10 cellular contexts compared by ENCODE assay signal in genomic region chr1:172906778-172907592, GRCh38.
DNase-seq lines count a peak whose midpoint lies in the region; ATAC-seq, FAIRE-seq and TF ChIP-seq lines count a peak whose summit lies in the region.
"Had no signal": no experiment of that assay in that cellular context is flagged by ENCODE, and none has a peak within 500 bp of the region (broad histone marks: within the 10 kb centered on the region; RNA-seq: fewer than 3 reads in every experiment).

No MANE protein-coding gene starts in this region.

- H4K5ac ChIP-seq in H1 (ENCODE audit: insufficient read length, low read depth, low read length), result no peak overlapping the region

- peak overlapping the region; percentile 71 for H3K27ac Mint-ChIP-seq in activated naive CD4-positive, alpha-beta T cell treated with anti-CD3 and anti-CD28 coated beads, Interleukin-2, amount 50 U/mL, for 24 hours
- peak overlapping the region in 1 of 2 donors; percentile 66 for H3K27ac Mint-ChIP-seq in stimulated activated naive CD8-positive, alpha-beta T cell treated with anti-CD3 and anti-CD28 coated beads, Interleukin-15, amount 100 ng/mL, for 72 hours
- H3K27ac Mint-ChIP-seq in activated T-helper 2 cell treated with anti-CD3 and anti-CD28 coated beads, Interferon-gamma antibody, Interleukin-2, Interleukin-4, amounts not matched to agents 10 μg/mL and 5 μg/mL and 100 μg/mL, durations not matched to agents 14 hours and 24 hours and 36 hours, result no peak overlapping the region

- no peak overlapping the region for H3K56ac ChIP-seq in H1 (replicated peaks; ENCODE audit: insufficient read length, low read depth, low read length)

- H2BK5ac ChIP-seq in H1 (ENCODE audit: low read depth, low read length), result no peak overlapping the region

- H2BK120ac ChIP-seq in H1 (replicated peaks; ENCODE audit: low read depth, low read length), result no peak overlapping the region

- intact Hi-C loops in activated T-helper 2 cell treated with anti-CD3 and anti-CD28 coated beads, Interferon-gamma antibody, Interleukin-2, Interleukin-4, amounts not matched to agents 10 μg/mL and 5 μg/mL and 100 μg/mL, durations not matched to agents 14 hours and 24 hours and 36 hours (cut with micrococcal nuclease), result no loop called here
- intact Hi-C loops in transverse colon (cut with DNase I; ENCODE audit: low total_unique reads), result no loop called here

- H3K27me3 Mint-ChIP-seq in activated naive CD4-positive, alpha-beta T cell treated with anti-CD3 and anti-CD28 coated beads, Interleukin-2, amount 50 U/mL, for 24 hours, result no peaks in the 10 kb centered on the region
- H3K27me3 Mint-ChIP-seq in stimulated activated naive CD8-positive, alpha-beta T cell treated with anti-CD3 and anti-CD28 coated beads, Interleukin-15, amount 100 ng/mL, for 72 hours, result no peaks in the 10 kb centered on the region
- peaks cover 36% of the 10 kb centered on the region for H3K27me3 Mint-ChIP-seq in activated T-helper 2 cell treated with anti-CD3 and anti-CD28 coated beads, Interferon-gamma antibody, Interleukin-2, Interleukin-4, amounts not matched to agents 10 μg/mL and 5 μg/mL and 100 μg/mL, durations not matched to agents 14 hours and 24 hours and 36 hours (ENCODE audit: low read depth)

- H3K9me3 Mint-ChIP-seq in activated naive CD4-positive, alpha-beta T cell treated with anti-CD3 and anti-CD28 coated beads, Interleukin-2, amount 50 U/mL, for 24 hours, result no peaks in the 10 kb centered on the region
- H3K9me3 Mint-ChIP-seq in stimulated activated naive CD8-positive, alpha-beta T cell treated with anti-CD3 and anti-CD28 coated beads, Interleukin-15, amount 100 ng/mL, for 72 hours, result no peaks in the 10 kb centered on the region
- H3K9me3 Mint-ChIP-seq in activated T-helper 2 cell treated with anti-CD3 and anti-CD28 coated beads, Interferon-gamma antibody, Interleukin-2, Interleukin-4, amounts not matched to agents 10 μg/mL and 5 μg/mL and 100 μg/mL, durations not matched to agents 14 hours and 24 hours and 36 hours, result peaks cover 11% of the 10 kb centered on the region

- H3K23me2 ChIP-seq in H1 (ENCODE audit: low read depth, low read length), result no peaks in the 10 kb centered on the region

- H3K36me3 ChIP-seq in RWPE2 (ENCODE audit: low read depth), result no peaks in the 10 kb centered on the region
- H3K36me3 ChIP-seq in H1 (ENCODE audit: control insufficient read depth in 2 of 4, insufficient read depth in 4 of 4, low read length in 3 of 4), result no peaks in the 10 kb centered on the region
- H3K36me3 ChIP-seq in transverse colon, result no peaks in the 10 kb centered on the region

- no peak overlapping the region for H2BK15ac ChIP-seq in H1 (ENCODE audit: low read length)

- H3K4me3 Mint-ChIP-seq in activated naive CD4-positive, alpha-beta T cell treated with anti-CD3 and anti-CD28 coated beads, Interleukin-2, amount 50 U/mL, for 24 hours, result peak overlapping the region; percentile 66
- peak overlapping the region; percentile 16 to 56 for H3K4me3 Mint-ChIP-seq in stimulated activated naive CD8-positive, alpha-beta T cell treated with anti-CD3 and anti-CD28 coated beads, Interleukin-15, amount 100 ng/mL, for 72 hours
- H3K4me3 Mint-ChIP-seq in activated T-helper 2 cell treated with anti-CD3 and anti-CD28 coated beads, Interferon-gamma antibody, Interleukin-2, Interleukin-4, amounts not matched to agents 10 μg/mL and 5 μg/mL and 100 μg/mL, durations not matched to agents 14 hours and 24 hours and 36 hours (ENCODE audit: low read depth), result no peak overlapping the region

- TF ChIP-seq CTCF in RWPE2 (IDR thresholded peaks at IDR 0.05; ENCODE audit: poor library complexity, severe bottlenecking), result no peak
- no peak for TF ChIP-seq CTCF in H1 (IDR thresholded peaks at IDR 0.05; ENCODE audit: control extremely low read depth in 1 of 3, insufficient read depth in 1 of 3, low read depth in 1 of 3, low read length in 3 of 3)
- no peak for TF ChIP-seq CTCF in transverse colon (IDR thresholded peaks at IDR 0.05)

- no peaks in the 10 kb centered on the region for H3K79me2 ChIP-seq in H1 (ENCODE audit: control insufficient read depth in 1 of 2, insufficient read depth in 2 of 2, low read length in 2 of 2)

- POLR2A ChIA-PET in H1 (lab: Charles Lee; ENCODE audit: partially characterized antibody), result no interaction called here

- peaks cover 24% of the 10 kb centered on the region for H3K4me1 Mint-ChIP-seq in activated naive CD4-positive, alpha-beta T cell treated with anti-CD3 and anti-CD28 coated beads, Interleukin-2, amount 50 U/mL, for 24 hours
- peaks cover 25% of the 10 kb centered on the region for H3K4me1 Mint-ChIP-seq in stimulated activated naive CD8-positive, alpha-beta T cell treated with anti-CD3 and anti-CD28 coated beads, Interleukin-15, amount 100 ng/mL, for 72 hours
- peaks cover 14% of the 10 kb centered on the region for H3K4me1 Mint-ChIP-seq in activated T-helper 2 cell treated with anti-CD3 and anti-CD28 coated beads, Interferon-gamma antibody, Interleukin-2, Interleukin-4, amounts not matched to agents 10 μg/mL and 5 μg/mL and 100 μg/mL, durations not matched to agents 14 hours and 24 hours and 36 hours (ENCODE audit: low read depth)

- no peak overlapping the region for H2BK12ac ChIP-seq in H1 (ENCODE audit: low read depth, low read length)

- H4K20me1 ChIP-seq in H1 (replicated peaks in 1 of 2; ENCODE audit: control insufficient read depth in 1 of 2, insufficient read depth in 2 of 2, low read length in 2 of 2), result no peaks in the 10 kb centered on the region

- ATAC-seq in RWPE2 (ENCODE audit: low read depth), result peak; percentile 50; the same call in 2 of the 3 replicates
- peak; percentile 66 for ATAC-seq in stimulated activated naive CD8-positive, alpha-beta T cell treated with anti-CD3 and anti-CD28 coated beads, Interleukin-15, amount 100 ng/mL, for 72 hours

- H3K18ac ChIP-seq in H1 (ENCODE audit: extremely low read depth, low read length), result no peak overlapping the region

- 87% methylated on average over 4 of the region's 4 CpGs; no CpG with 5 or more reads in 1 of the 2 experiments for WGBS in H1 (ENCODE audit: extremely low coverage in 1 of 2, insufficient coverage in 1 of 2, insufficient read length in 1 of 2, insufficient replicate concordance in 2 of 2, low coverage in 1 of 2, low lambda C conversion rate in 2 of 2, missing lambda C conversion rate in 1 of 2), 2 experiments
- WGBS in transverse colon (ENCODE audit: low coverage in 1 of 2), 2 donors, result 62 to 66% methylated on average over 3 to 4 of the region's 4 CpGs

- in situ Hi-C loops in transverse colon (cut with MboI; ENCODE audit: low pct_ligation_motif_present in 1 of 4, low pct_unique_long_range_greater_than_20kb in 1 of 4, low sequenced_read_pairs in 3 of 4), result no loop called here

- H2AFZ ChIP-seq in H1 (ENCODE audit: low read length), result 0 out of 2 replicates have a peak overlapping the region, but pooled peaks have one; percentile 61

- FAIRE-seq in H1 (lab: Jason Lieb, UNC), result no peak

- H3K27me3 ChIP-seq in RWPE2 (ENCODE audit: insufficient read depth, poor library complexity, severe bottlenecking) (no peaks in the 10 kb centered on the region), H1 (replicated peaks in 1 of 4; ENCODE audit: control insufficient read depth in 3 of 4, extremely low read depth in 1 of 4, insufficient read depth in 3 of 4, low read length in 3 of 4) (no peaks in the 10 kb centered on the region), transverse colon (no peaks in the 10 kb centered on the region)

- H3K27ac ChIP-seq in RWPE2 (ENCODE audit: poor library complexity, severe bottlenecking) (peak overlapping the region; percentile 87), H1 (ENCODE audit: low read depth, low read length) (no peak overlapping the region), transverse colon (no peak overlapping the region)

- no peak overlapping the region for H3K23ac ChIP-seq in H1 (ENCODE audit: insufficient read length)

- no peak overlapping the region for H3K4me2 ChIP-seq in H1 (ENCODE audit: insufficient read depth in 1 of 2, low read depth in 2 of 2, low read length in 2 of 2)

- CTCF ChIA-PET in H1 (lab: Charles Lee; ENCODE audit: partially characterized antibody), result no interaction called here

- TF ChIP-seq EP300 in H1 (IDR thresholded peaks at IDR 0.05; ENCODE audit: borderline replicate concordance in 1 of 2, low read depth in 2 of 2, low read length in 2 of 2), result no peak
- no peak for TF ChIP-seq EP300 in transverse colon (IDR thresholded peaks at IDR 0.05; ENCODE audit: low read depth)

- H2AK5ac ChIP-seq in H1 (ENCODE audit: low read depth, low read length), result no peak overlapping the region

- no peak for DNase-seq in activated naive CD4-positive, alpha-beta T cell (lab: John Stamatoyannopoulos, UW)
- DNase-seq in RWPE2 (ENCODE audit: low spot score) (no peak), H1 (ENCODE audit: low read depth in 1 of 2, low spot score in 2 of 2) (no peak), SK-N-DZ (ENCODE audit: low spot score) (no peak), transverse colon (no peak)
- DNase-seq in stimulated activated naive CD8-positive, alpha-beta T cell treated with anti-CD3 and anti-CD28 coated beads, Interleukin-15, amount 100 ng/mL, for 72 hours, result peak in 1 of 2 donors; percentile 29
- DNase-seq in activated T-helper 2 cell treated with anti-CD3 and anti-CD28 coated beads, Interferon-gamma antibody, Interleukin-2, Interleukin-4, amounts not matched to agents 10 μg/mL and 5 μg/mL and 100 μg/mL, durations not matched to agents 14 hours and 24 hours and 36 hours (ENCODE audit: low spot score), result no peak
- DNase-seq: activated gamma-delta T cell treated with Interleukin-2 at 50 U/mL for 16 hours, NCI-H1092 treated with DMSO at 0.1 percent for 48 hours had no signal

- H3K9ac ChIP-seq in H1 (replicated peaks in 1 of 4; ENCODE audit: extremely low read depth in 1 of 4, low read depth in 3 of 4, low read length in 3 of 4), result no peak overlapping the region

- H4K8ac ChIP-seq in H1 (ENCODE audit: extremely low read depth, insufficient read depth, low read length), result no peak overlapping the region

- H3K4ac ChIP-seq in H1 (replicated peaks; ENCODE audit: insufficient read length, low read depth, low read length), result no peak overlapping the region

- H3K79me1 ChIP-seq in H1 (ENCODE audit: low read depth, low read length), result no peaks in the 10 kb centered on the region

- no peaks in the 10 kb centered on the region for H3K36me3 Mint-ChIP-seq in activated naive CD4-positive, alpha-beta T cell treated with anti-CD3 and anti-CD28 coated beads, Interleukin-2, amount 50 U/mL, for 24 hours
- no peaks in the 10 kb centered on the region for H3K36me3 Mint-ChIP-seq in activated T-helper 2 cell treated with anti-CD3 and anti-CD28 coated beads, Interferon-gamma antibody, Interleukin-2, Interleukin-4, amounts not matched to agents 10 μg/mL and 5 μg/mL and 100 μg/mL, durations not matched to agents 14 hours and 24 hours and 36 hours (ENCODE audit: low read depth)

- H3K9me3 ChIP-seq in RWPE2 (ENCODE audit: severe bottlenecking) (no peaks in the 10 kb centered on the region), H1 (ENCODE audit: insufficient read depth in 2 of 2, low read depth in 1 of 2, low read length in 1 of 2) (peaks cover 0 to 4% of the 10 kb centered on the region in 2 experiments; a peak in 1 of 4 replicates), transverse colon (no peaks in the 10 kb centered on the region)

- no peak for TF ChIP-seq RAD21 in H1 (IDR thresholded peaks at IDR 0.05 in 1 of 2, conservative IDR thresholded peaks at IDR 0.05 in 1 of 2; ENCODE audit: low read depth in 2 of 2, low read length in 2 of 2)

- H3K4me3 ChIP-seq in RWPE2 (ENCODE audit: severe bottlenecking) (no peak overlapping the region), H1 (ENCODE audit: extremely low read depth in 1 of 4, insufficient read depth in 2 of 4, low read depth in 3 of 4, low read length in 4 of 4) (no peak overlapping the region), transverse colon (no peak overlapping the region)

- H2BK20ac ChIP-seq in H1 (ENCODE audit: low read length), result no peak overlapping the region

- no peak overlapping the region for H3K14ac ChIP-seq in H1 (ENCODE audit: insufficient read length)

- TF ChIP-seq POLR2A in H1 (IDR thresholded peaks at IDR 0.05; ENCODE audit: control extremely low read depth in 1 of 2, low read depth in 2 of 2, low read length in 2 of 2) (no peak), transverse colon (IDR thresholded peaks at IDR 0.05) (no peak)

- H3K4me1 ChIP-seq in RWPE2 (ENCODE audit: insufficient read depth, poor library complexity, severe bottlenecking), result peaks cover 51% of the 10 kb centered on the region
- H3K4me1 ChIP-seq in H1 (replicated peaks in 1 of 4; ENCODE audit: control insufficient read depth in 3 of 4, insufficient read depth in 4 of 4, low read length in 3 of 4), result peaks cover 0 to 3% (median 0%) of the 10 kb centered on the region in 4 experiments; a peak in 1 of 7 replicates
- H3K4me1 ChIP-seq in transverse colon, result no peaks in the 10 kb centered on the region

- H4K91ac ChIP-seq in H1 (replicated peaks; ENCODE audit: insufficient read length, low read length), result no peak overlapping the region
